Comparison of ENCODE assay signal across 11 cellular contexts in the genomic region with DNA sequence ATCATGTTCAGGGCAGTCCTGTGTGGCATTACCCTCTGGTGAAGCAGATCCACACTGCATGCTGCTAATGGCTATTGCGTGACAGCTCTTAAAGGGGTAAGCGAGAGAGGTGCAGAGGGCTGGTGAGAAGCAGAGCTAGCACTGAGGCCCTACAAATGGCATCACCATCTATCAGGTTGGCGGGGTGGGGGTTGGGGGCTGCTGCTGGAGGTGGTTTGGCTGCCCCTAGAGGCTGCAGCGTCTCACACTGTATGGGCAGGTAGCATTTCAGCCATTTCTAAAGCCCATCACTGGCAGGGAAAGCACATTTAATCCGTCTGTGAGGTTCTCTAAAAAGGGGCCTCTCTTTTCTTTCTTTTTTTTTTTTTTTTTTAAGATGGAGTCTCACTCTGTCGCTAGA. TPM values are rescaled to one million over a fixed set of nuclear protein-coding genes. Genes with fewer than 3 reads are reported as not detected.
DNase-seq lines count a peak whose midpoint lies in the region; ATAC-seq and TF ChIP-seq lines count a peak whose summit lies in the region.
"Had no signal": no experiment of that assay in that cellular context is flagged by ENCODE, and none has a peak within 500 bp of the region (broad histone marks: within the 10 kb centered on the region; RNA-seq: fewer than 3 reads in every experiment).

No MANE protein-coding gene starts in this region.

- H3K9me3 ChIP-seq in SJCRH30 (replicated peaks): no peaks in the 10 kb centered on the region

- no peaks in the 10 kb centered on the region for H3K9me3 Mint-ChIP-seq in natural killer cell
- H3K9me3 Mint-ChIP-seq: memory B cell had no signal

- POLR2A ChIA-PET in HEK293T (lab: Yijun Ruan, JAX): no interaction called here

- H3K4me3 Mint-ChIP-seq in natural killer cell: no peak overlapping the region
- H3K4me3 Mint-ChIP-seq: memory B cell had no signal

- no peak overlapping the region for H3K27ac ChIP-seq in SJCRH30

- peak; percentile 21 for DNase-seq in NCI-H2227 (lab: John Stamatoyannopoulos, UW; ENCODE audit: unreplicated experiment)
- DNase-seq in NCI-H2227 treated with DMSO at 0.1 percent for 48 hours (lab: John Stamatoyannopoulos, UW): no peak
- DNase-seq in HEK293T (ENCODE audit: extremely low spot score): peak; percentile 53
- DNase-seq in activated T-cell treated with anti-CD3 and anti-CD28 coated beads, Interleukin-2, amount 50 U/mL, for 48 hours: peak; percentile 65 to 71
- DNase-seq in natural killer cell: no peak
- no peak for DNase-seq in NCI-H226
- no peak for DNase-seq in SJCRH30
- DNase-seq in NCI-H187 (lab: John Stamatoyannopoulos, UW): no peak
- DNase-seq: glutamatergic neuron, MM.1S had no signal

- intact Hi-C loops in natural killer cell (cut with micrococcal nuclease): loop anchor here (5.0 kb wide), 1 partner anchor 321 kb away; no protein-coding TSS in a partner anchor

- no peaks in the 10 kb centered on the region for H3K27me3 ChIP-seq in SJCRH30

- peaks cover 66 to 68% of the 10 kb centered on the region in 2 donors for H3K4me1 Mint-ChIP-seq in natural killer cell

- H3K36me3 ChIP-seq in SJCRH30: no peaks in the 10 kb centered on the region

- H3K4me1 ChIP-seq in SJCRH30: no peaks in the 10 kb centered on the region

- TF ChIP-seq CTCF in natural killer cell (IDR thresholded peaks at IDR 0.05): no peak

- H3K36me3 Mint-ChIP-seq in natural killer cell: no peaks in the 10 kb centered on the region
- H3K36me3 Mint-ChIP-seq: memory B cell had no signal

- CTCF ChIA-PET in HEK293T (lab: Yijun Ruan, JAX): interaction anchor here (0.5 to 1.1 kb wide), 4 partner anchors 10 to 269 kb away, joined by 3 to 5 read pairs (median 4); no protein-coding TSS in a partner anchor

- H3K27ac Mint-ChIP-seq in natural killer cell: peak overlapping the region; percentile 63 to 71
- H3K27ac Mint-ChIP-seq: memory B cell had no signal

- ATAC-seq in natural killer cell: peak; percentile 19 to 56 (median 29)

- no peak overlapping the region for H3K4me3 ChIP-seq in SJCRH30

- H3K27me3 Mint-ChIP-seq in natural killer cell (ENCODE audit: low read depth in 2 of 2): no peaks in the 10 kb centered on the region
- H3K27me3 Mint-ChIP-seq: memory B cell had no signal

TF ChIP-seq in HEK293T, 16 proteins besides CTCF, POLR2A, EP300 and RAD21:
- TF ChIP-seq ELF4 (IDR thresholded peaks at IDR 0.05): no peak
- no peak for TF ChIP-seq LEF1 (IDR thresholded peaks at IDR 0.05; ENCODE audit: borderline replicate concordance)
- no peak for TF ChIP-seq BHLHE40 (IDR thresholded peaks at IDR 0.05; ENCODE audit: borderline replicate concordance)
- no peak for TF ChIP-seq L3MBTL2 (conservative IDR thresholded peaks at IDR 0.05)
- no peak for TF ChIP-seq FOXK2 (IDR thresholded peaks at IDR 0.05)
- TF ChIP-seq ARNT (IDR thresholded peaks at IDR 0.05): no peak
- TF ChIP-seq SP1 (IDR thresholded peaks at IDR 0.05): no peak
- TF ChIP-seq CTBP1 (IDR thresholded peaks at IDR 0.05; ENCODE audit: borderline replicate concordance): no peak

RNA-seq across cellular contexts. Expression of gene TMA7B, which starts 16.8 kb away (rescaled TPM):
- total RNA-seq in natural killer cell: 1 to 10 TPM; 2.6 to 8.7 (median 6.7) TPM
- 0.08 TPM in 1 of 2 replicates, not detected in the other for total RNA-seq in SJCRH30 (2014; rRNA removed; shearing (Covaris generic))

RNA-seq across cellular contexts. Expression of gene GRAP2, which starts 42.5 kb away (rescaled TPM):
- 10 to 100 TPM; 65.1 to 97.3 (median 92.2) TPM for total RNA-seq in natural killer cell
- total RNA-seq in SJCRH30 (2014; rRNA removed; shearing (Covaris generic)): not detected in 2 replicates

RNA-seq across cellular contexts. Expression of gene ENTHD1, which starts 49.8 kb away (rescaled TPM):
- not detected for total RNA-seq in natural killer cell
- total RNA-seq in SJCRH30 (2014; rRNA removed; shearing (Covaris generic)): not detected in 2 replicates

RNA-seq across cellular contexts. Expression of gene FAM83F, which starts 51.4 kb away (rescaled TPM):
- total RNA-seq in natural killer cell: 1 to 10 TPM in 2 of 3 donors, not detected in 1; 1.0 to 7.5 TPM
- not detected in 2 replicates for total RNA-seq in SJCRH30 (2014; rRNA removed; shearing (Covaris generic))

Comparison
In these comparisons a context has a peak if more than half of its experiments do, and no peak if none do; other contexts are left out.
1. DNase-seq: peak in NCI-H2227 (single experiment), HEK293T (single experiment) and activated T-cell treated with anti-CD3 and anti-CD28 coated beads, Interleukin-2, amount 50 U/mL, for 48 hours (2 of 2); none in NCI-H2227 treated with DMSO at 0.1 percent for 48 hours (single experiment), natural killer cell (single experiment), NCI-H226 (single experiment), SJCRH30 (0 of 2) and NCI-H187 (0 of 2).
2. RNA of gene GRAP2, which starts 42.5 kb away (total RNA-seq): 65.1 to 97.3 TPM in natural killer cell; not detected in SJCRH30; every median in the first group is over 10 times any median in the second.